9 cellular contexts compared by ENCODE assay signal in the genomic region with DNA sequence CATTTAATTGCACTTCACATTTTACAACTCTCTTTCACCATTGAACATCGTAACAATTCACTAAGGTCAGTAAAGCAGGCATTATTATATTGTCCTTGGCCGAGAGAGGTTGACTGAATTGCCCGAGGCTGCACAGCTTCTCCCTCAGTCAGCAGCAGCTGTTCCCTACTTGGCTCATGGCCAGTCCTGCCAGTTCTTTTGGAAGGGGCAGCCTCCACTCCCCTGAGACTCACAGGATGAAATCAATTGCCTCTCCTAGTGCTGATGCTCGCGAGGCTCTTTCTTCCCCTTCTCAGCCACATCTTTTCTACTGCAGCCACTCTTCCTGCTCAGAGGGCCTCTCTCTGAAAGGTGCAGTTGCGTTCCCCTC.
DNase-seq lines count a peak whose midpoint lies in the region; ATAC-seq and TF ChIP-seq lines count a peak whose summit lies in the region.
"Had no signal": no experiment of that assay in that cellular context is flagged by ENCODE, and none has a peak within 500 bp of the region (broad histone marks: within the 10 kb centered on the region; RNA-seq: fewer than 3 reads in every experiment).

No MANE protein-coding gene starts in this region.

- H3K27ac Mint-ChIP-seq in activated CD8-positive, alpha-beta T cell treated with anti-CD3 and anti-CD28 coated beads for 36 hours = peak overlapping the region; percentile 92

- peak; percentile 4 for DNase-seq in DMS79 (lab: John Stamatoyannopoulos, UW)
- DNase-seq in activated CD8-positive, alpha-beta T cell treated with anti-CD3 and anti-CD28 coated beads for 36 hours = peak; percentile 24
- no peak for DNase-seq in C1 segment of cervical spinal cord (lab: John Stamatoyannopoulos, UW)
- DNase-seq in HUDEP-2 (lab: John Stamatoyannopoulos, UW; ENCODE audit: unreplicated experiment in 76 of 76) = no peak
- DNase-seq in kidney glomerular epithelial cell (lab: John Stamatoyannopoulos, UW) = no peak
- no peak for DNase-seq in cortex of kidney (lab: John Stamatoyannopoulos, UW)
- DNase-seq: caudate nucleus had no signal

- ATAC-seq in GM19397 (IDR thresholded peaks at IDR 0.05; ENCODE audit: unreplicated experiment) (peak; percentile 4), HG03457 (IDR thresholded peaks at IDR 0.05; ENCODE audit: unreplicated experiment) (peak; percentile 24)
- peak; percentile 17 for ATAC-seq in activated CD8-positive, alpha-beta T cell treated with anti-CD3 and anti-CD28 coated beads for 36 hours

- CTCF ChIA-PET in activated CD8-positive, alpha-beta T cell treated with anti-CD3 and anti-CD28 coated beads for 36 hours (lab: Charles Lee) = interaction anchor here (1.3 to 1.4 kb wide), 2 partner anchors 16 to 25 kb away, joined by 3 read pairs; no protein-coding TSS in a partner anchor

- intact Hi-C loops in activated CD8-positive, alpha-beta T cell treated with anti-CD3 and anti-CD28 coated beads for 36 hours (cut with micrococcal nuclease) = no loop called here

- peaks cover 70% of the 10 kb centered on the region for H3K4me1 Mint-ChIP-seq in activated CD8-positive, alpha-beta T cell treated with anti-CD3 and anti-CD28 coated beads for 36 hours (ENCODE audit: low read depth)

- no peak for TF ChIP-seq CTCF in activated CD8-positive, alpha-beta T cell treated with anti-CD3 and anti-CD28 coated beads for 36 hours (IDR thresholded peaks at IDR 0.05)

- POLR2A ChIA-PET in activated CD8-positive, alpha-beta T cell treated with anti-CD3 and anti-CD28 coated beads for 36 hours (lab: Charles Lee) = interaction anchor here (0.6 to 1.5 kb wide), 2 partner anchors 11 to 191 kb away, joined by 4 read pairs; no protein-coding TSS in a partner anchor

- peak overlapping the region; percentile 81 for H3K4me3 Mint-ChIP-seq in activated CD8-positive, alpha-beta T cell treated with anti-CD3 and anti-CD28 coated beads for 36 hours

- peaks cover 3% of the 10 kb centered on the region for H3K9me3 Mint-ChIP-seq in activated CD8-positive, alpha-beta T cell treated with anti-CD3 and anti-CD28 coated beads for 36 hours

- no peaks in the 10 kb centered on the region for H3K27me3 Mint-ChIP-seq in activated CD8-positive, alpha-beta T cell treated with anti-CD3 and anti-CD28 coated beads for 36 hours

- H3K36me3 Mint-ChIP-seq in activated CD8-positive, alpha-beta T cell treated with anti-CD3 and anti-CD28 coated beads for 36 hours (ENCODE audit: low read depth) = no peaks in the 10 kb centered on the region

Comparison
In these comparisons a context has a peak if more than half of its experiments do, and no peak if none do; other contexts are left out.
1. DNase-seq: peak in DMS79 (single experiment) and activated CD8-positive, alpha-beta T cell treated with anti-CD3 and anti-CD28 coated beads for 36 hours (single experiment); none in C1 segment of cervical spinal cord (0 of 14), HUDEP-2 (0 of 76), kidney glomerular epithelial cell (single experiment) and cortex of kidney (single experiment).
2. Peak in every context shown above with its lines, with median percentiles within 50 percentile points of each other: ATAC-seq.